Comparison of ENCODE assay signal across 13 cellular contexts in the genomic region with DNA sequence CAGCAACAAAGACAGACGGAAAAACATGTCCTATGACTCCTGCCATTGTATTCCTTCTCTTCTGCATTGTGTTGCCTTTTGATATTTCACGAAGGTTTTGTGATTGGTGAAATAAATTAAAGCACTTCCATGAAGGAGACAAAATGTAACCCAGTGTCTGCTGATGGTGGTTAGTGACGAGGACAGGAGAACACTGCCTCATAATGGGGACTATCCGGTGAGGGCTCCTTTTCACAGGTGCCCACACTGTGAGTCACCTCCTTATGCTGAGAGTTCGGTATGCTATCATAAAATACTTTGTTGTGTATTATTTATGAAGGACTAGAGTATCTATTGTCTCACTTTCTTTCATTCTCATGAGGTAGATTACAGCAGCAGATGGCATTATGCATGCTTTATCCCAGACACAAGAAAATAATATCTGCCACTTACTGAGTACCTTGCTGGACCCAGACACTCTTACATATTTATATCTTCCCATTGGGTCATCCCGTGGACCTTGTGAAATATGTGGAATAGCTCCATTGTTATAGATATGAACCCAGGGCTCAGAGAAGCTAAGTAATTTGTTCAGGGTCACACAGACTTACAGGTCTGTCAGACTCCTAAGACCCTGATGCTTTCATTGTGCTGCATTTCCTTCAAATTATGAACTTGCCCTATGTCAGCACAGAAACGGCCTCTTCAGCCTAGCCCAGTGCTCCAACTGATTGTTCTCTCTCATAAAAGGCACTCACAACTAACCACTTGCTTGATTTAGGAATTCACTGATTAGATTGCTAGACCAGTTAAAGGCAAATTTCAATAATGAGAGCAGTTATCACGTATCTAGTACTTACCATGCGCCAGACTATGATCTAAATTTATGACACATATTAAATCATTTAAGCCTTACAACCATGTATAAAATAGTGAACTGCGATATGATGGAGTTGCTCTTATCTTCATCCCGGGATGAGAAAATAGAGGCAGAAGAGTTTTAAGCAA. TPM values are rescaled to one million over a fixed set of nuclear protein-coding genes. Genes with fewer than 3 reads are reported as not detected.
A peak's percentile ranks its signal among the peaks of the same experiment; 100 is the strongest.
DNase-seq lines count a peak whose midpoint lies in the region; ATAC-seq and TF ChIP-seq lines count a peak whose summit lies in the region.
"Had no signal": no experiment of that assay in that cellular context is flagged by ENCODE, and none has a peak within 500 bp of the region (broad histone marks: within the 10 kb centered on the region; RNA-seq: fewer than 3 reads in every experiment).

No MANE protein-coding gene starts in this region.

- H3K9me3 ChIP-seq in aorta (ENCODE audit: control insufficient read depth, low read length): no peaks in the 10 kb centered on the region

- H3K27ac ChIP-seq in aorta (ENCODE audit: low read depth in 1 of 2, low read length in 2 of 2): peak overlapping the region; percentile 77 to 84

- no peaks in the 10 kb centered on the region for H3K36me3 Mint-ChIP-seq in activated CD4-positive, alpha-beta T cell treated with anti-CD3 and anti-CD28 coated beads for 36 hours (ENCODE audit: low read depth)
- H3K36me3 Mint-ChIP-seq in endothelial cell (ENCODE audit: low read depth, unreplicated experiment) (no peaks in the 10 kb centered on the region), nephron progenitor cell (ENCODE audit: low read depth) (peaks cover 28% of the 10 kb centered on the region)

- no peak for DNase-seq in activated CD4-positive, alpha-beta T cell treated with anti-CD3 and anti-CD28 coated beads for 36 hours
- DNase-seq in activated CD4-positive, alpha-beta T cell treated with anti-CD3 and anti-CD28 coated beads, Interleukin-2, amount 50 U/mL, for 48 hours: no peak
- DNase-seq in endothelial cell (ENCODE audit: low spot score) (no peak), nephron progenitor cell (no peak), aorta (no peak)
- no peak for DNase-seq in effector CD8-positive, alpha-beta T cell (lab: John Stamatoyannopoulos, UW)
- DNase-seq: activated CD4-positive, alpha-beta T cell treated with anti-CD3 and anti-CD28 coated beads for 1 hour; activated gamma-delta T cell treated with Interleukin-2 at 50 U/mL for 16 hours; hippocampal formation; MM.1S; stimulated activated CD4-positive, alpha-beta T cell treated with anti-CD3 and anti-CD28 coated beads, Interleukin-12 subunit alpha, Interleukin-12 subunit beta, amount 100 ng/mL, for 4 hours had no signal

- H3K4me1 Mint-ChIP-seq in activated CD4-positive, alpha-beta T cell treated with anti-CD3 and anti-CD28 coated beads for 36 hours: peaks cover 2% of the 10 kb centered on the region
- H3K4me1 Mint-ChIP-seq in endothelial cell (ENCODE audit: unreplicated experiment): peaks cover 19% of the 10 kb centered on the region
- H3K4me1 Mint-ChIP-seq in nephron progenitor cell: peaks cover 18% of the 10 kb centered on the region

- H3K27me3 Mint-ChIP-seq in activated CD4-positive, alpha-beta T cell treated with anti-CD3 and anti-CD28 coated beads for 36 hours: peaks cover 2% of the 10 kb centered on the region
- H3K27me3 Mint-ChIP-seq in endothelial cell (ENCODE audit: unreplicated experiment) (no peaks in the 10 kb centered on the region), nephron progenitor cell (ENCODE audit: low read depth, poor library complexity) (no peaks in the 10 kb centered on the region)

- CTCF ChIA-PET in activated CD4-positive, alpha-beta T cell treated with anti-CD3 and anti-CD28 coated beads for 36 hours (lab: Charles Lee): interaction anchor here (0.7 kb wide), 1 partner anchor 212 kb away, joined by 4 read pairs; no protein-coding TSS in a partner anchor

- POLR2A ChIA-PET in activated CD4-positive, alpha-beta T cell treated with anti-CD3 and anti-CD28 coated beads for 36 hours (lab: Charles Lee): no interaction called here

- no peaks in the 10 kb centered on the region for H3K36me3 ChIP-seq in aorta (ENCODE audit: control insufficient read depth in 1 of 2, insufficient read depth in 2 of 2, low read length in 1 of 2)

- TF ChIP-seq CTCF in endothelial cell (IDR thresholded peaks at IDR 0.05; ENCODE audit: unreplicated experiment): no peak
- TF ChIP-seq CTCF in nephron progenitor cell (IDR thresholded peaks at IDR 0.05): no peak

- H3K27ac Mint-ChIP-seq in activated CD4-positive, alpha-beta T cell treated with anti-CD3 and anti-CD28 coated beads for 36 hours: no peak overlapping the region
- H3K27ac Mint-ChIP-seq in endothelial cell (ENCODE audit: unreplicated experiment) (peak overlapping the region; percentile 98), nephron progenitor cell (peak overlapping the region; percentile 34)

- H3K27me3 ChIP-seq in aorta (ENCODE audit: control insufficient read depth in 1 of 2, insufficient read depth in 2 of 2, low read length in 1 of 2): no peaks in the 10 kb centered on the region

- whole genome bisulfite sequencing in aorta, 2 donors: 6 to 26% methylated on average over 11 of the region's 11 CpGs

- no peak overlapping the region for H3K4me3 Mint-ChIP-seq in activated CD4-positive, alpha-beta T cell treated with anti-CD3 and anti-CD28 coated beads for 36 hours
- no peak overlapping the region for H3K4me3 Mint-ChIP-seq in endothelial cell (ENCODE audit: unreplicated experiment)
- H3K4me3 Mint-ChIP-seq in nephron progenitor cell: no peak overlapping the region

- H3K4me1 ChIP-seq in aorta (ENCODE audit: control insufficient read depth in 1 of 2, insufficient read depth in 2 of 2, low read length in 2 of 2): no peaks in the 10 kb centered on the region

- no peaks in the 10 kb centered on the region for H3K9me3 Mint-ChIP-seq in activated CD4-positive, alpha-beta T cell treated with anti-CD3 and anti-CD28 coated beads for 36 hours (ENCODE audit: low read depth)
- no peaks in the 10 kb centered on the region for H3K9me3 Mint-ChIP-seq in endothelial cell (ENCODE audit: unreplicated experiment)
- no peaks in the 10 kb centered on the region for H3K9me3 Mint-ChIP-seq in nephron progenitor cell

- H3K4me3 ChIP-seq in aorta (ENCODE audit: low read length in 2 of 2): peak overlapping the region in 1 of 2 donors; percentile 31

- intact Hi-C loops in activated CD4-positive, alpha-beta T cell treated with anti-CD3 and anti-CD28 coated beads for 36 hours (cut with DNase I, micrococcal nuclease): no loop called here
- intact Hi-C loops in aorta (cut with DNase I): no loop called here

- ATAC-seq in activated CD4-positive, alpha-beta T cell treated with anti-CD3 and anti-CD28 coated beads for 36 hours: peak; percentile 30
- ATAC-seq in aorta (ENCODE audit: low FRiP score) (peak; percentile 8), GM18870 (IDR thresholded peaks at IDR 0.05; ENCODE audit: unreplicated experiment) (no peak), HG03159 (IDR thresholded peaks at IDR 0.05; ENCODE audit: unreplicated experiment) (no peak)

RNA-seq across cellular contexts. Expression of a gene that starts 31.2 kb away (rescaled TPM):
- 1 to 10 TPM; 3.1 to 3.2 TPM for total RNA-seq in activated CD4-positive, alpha-beta T cell treated with anti-CD3 and anti-CD28 coated beads for 36 hours
- total RNA-seq in endothelial cell (ENCODE audit: unreplicated experiment) (122 TPM), aorta (100 to 1,000 TPM; 481 to 708 TPM)
- 100 to 1,000 TPM; 241 to 380 TPM for polyA plus RNA-seq in aorta

Comparison
In these comparisons a context has a peak if more than half of its experiments do, and no peak if none do; other contexts are left out.
1. ATAC-seq: peak in activated CD4-positive, alpha-beta T cell treated with anti-CD3 and anti-CD28 coated beads for 36 hours (single experiment) and aorta (single experiment); none in GM18870 (single experiment) and HG03159 (single experiment).
2. RNA of a gene that starts 31.2 kb away (total RNA-seq): 481 to 708 TPM in aorta and 122 TPM in endothelial cell (single experiment); 3.1 to 3.2 TPM in activated CD4-positive, alpha-beta T cell treated with anti-CD3 and anti-CD28 coated beads for 36 hours; every median in the first group is over 10 times any median in the second.